Comparison of ENCODE assay signal across 27 cellular contexts in the genomic region with DNA sequence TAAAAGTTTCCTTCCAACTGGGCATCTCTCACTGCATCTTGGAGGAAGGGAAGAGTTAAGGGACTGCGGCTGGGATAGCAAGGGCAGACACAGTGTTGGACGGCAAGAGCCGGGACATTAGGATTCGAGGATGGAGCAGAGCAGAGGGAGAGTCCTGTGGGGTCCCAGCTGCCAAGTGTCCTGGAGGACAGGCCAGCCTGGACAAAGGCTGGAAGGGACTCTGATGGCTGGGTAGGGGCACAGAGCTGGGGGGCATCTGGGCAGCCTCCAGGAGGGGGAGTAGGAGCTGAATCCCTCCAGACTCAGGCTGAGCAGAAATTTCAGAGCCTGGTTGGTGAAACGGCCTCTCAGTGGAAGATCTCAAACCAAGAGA. TPM values are rescaled to one million over a fixed set of nuclear protein-coding genes. Genes with fewer than 3 reads are reported as not detected.
A peak's percentile ranks its signal among the peaks of the same experiment; 100 is the strongest.
DNase-seq lines count a peak whose midpoint lies in the region; ATAC-seq and TF ChIP-seq lines count a peak whose summit lies in the region.
"Had no signal": no experiment of that assay in that cellular context is flagged by ENCODE, and none has a peak within 500 bp of the region (broad histone marks: within the 10 kb centered on the region; RNA-seq: fewer than 3 reads in every experiment).

No MANE protein-coding gene starts in this region.

- WGBS in heart right ventricle, 2 donors: 72 to 84% methylated on average over 5 of the region's 5 CpGs

- no peak for TF ChIP-seq CTCF in heart right ventricle (IDR thresholded peaks at IDR 0.05)

- DNase-seq in Right ventricle myocardium superior (peak; percentile 13), heart right ventricle (no peak), dedifferentiated amniotic fluid mesenchymal stem cell (ENCODE audit: extremely low spot score) (peak; percentile 9), left lobe of liver (ENCODE audit: low spot score) (no peak), posterior vena cava (ENCODE audit: low spot score) (peak; percentile 54)
- DNase-seq in activated CD4-positive, CD25-positive, alpha-beta regulatory T cell (lab: John Stamatoyannopoulos, UW): no peak
- DNase-seq: 8988T; BE2C; C1 segment of cervical spinal cord; CD4-positive, alpha-beta memory T cell; CD4-positive, CD25-positive, alpha-beta regulatory T cell; CD8-positive, alpha-beta memory T cell; COR-L47; DMS 273 treated with DMSO at 0.1 percent for 48 hours; DMS153; DMS79; DND-41; EL; GDM1 had no signal

- no peaks in the 10 kb centered on the region for H3K4me1 ChIP-seq in heart right ventricle
- H3K4me1 ChIP-seq: BE2C, BLaER1 had no signal

- intact Hi-C loops in Right ventricle myocardium superior (cut with DNase I) (no loop called here), heart right ventricle (cut with DNase I) (no loop called here), posterior vena cava (cut with DNase I) (no loop called here)

- peaks cover 0 to 18% (median 6%) of the 10 kb centered on the region in 11 donors for H3K9me3 ChIP-seq in heart right ventricle
- H3K9me3 ChIP-seq: BE2C had no signal

- H3K36me3 ChIP-seq in heart right ventricle: no peaks in the 10 kb centered on the region
- H3K36me3 ChIP-seq: BE2C, BLaER1 had no signal

- H3K27ac ChIP-seq in heart right ventricle: no peak overlapping the region
- H3K27ac ChIP-seq: BLaER1 had no signal

- H3K4me3 ChIP-seq in heart right ventricle: no peak overlapping the region
- H3K4me3 ChIP-seq: BLaER1, GM12878 had no signal

- no peaks in the 10 kb centered on the region for H3K27me3 ChIP-seq in heart right ventricle
- H3K27me3 ChIP-seq: BE2C, BLaER1 had no signal

- ATAC-seq in Right ventricle myocardium superior (ENCODE audit: poor library complexity): no peak
- ATAC-seq in heart right ventricle: no peak
- ATAC-seq in left lobe of liver: peak; percentile 2
- ATAC-seq in HG03439 (IDR thresholded peaks at IDR 0.05; ENCODE audit: unreplicated experiment): no peak
- ATAC-seq: GM12878 had no signal

RNA-seq across cellular contexts. Expression of a gene that starts 19.2 kb away (rescaled TPM):
- total RNA-seq in Right ventricle myocardium superior: 0.22 TPM
- under 1 TPM in 1 of 10 donors, not detected in 9; 0.55 TPM for total RNA-seq in heart right ventricle
- under 1 TPM in 1 of 2 donors, not detected in 1; 0.28 TPM for polyA plus RNA-seq in heart right ventricle
- 4.6 TPM for total RNA-seq in left lobe of liver
- total RNA-seq in posterior vena cava: under 1 TPM in 1 of 2 donors, not detected in 1; 0.83 TPM
- total RNA-seq: A673; CD4-positive, alpha-beta memory T cell; CD4-positive, CD25-positive, alpha-beta regulatory T cell; CD8-positive, alpha-beta memory T cell; Daoy; G401 had no signal
- polyA plus RNA-seq: AG04450; CD14-positive monocyte; CD4-positive, alpha-beta memory T cell; CD4-positive, CD25-positive, alpha-beta regulatory T cell; CD8-positive, alpha-beta memory T cell; GM12878 had no signal

Comparison
In these comparisons a context has a peak if more than half of its experiments do, and no peak if none do; other contexts are left out.
1. DNase-seq: peak in Right ventricle myocardium superior (single experiment), dedifferentiated amniotic fluid mesenchymal stem cell (single experiment) and posterior vena cava (single experiment); none in heart right ventricle (0 of 2), left lobe of liver (single experiment) and activated CD4-positive, CD25-positive, alpha-beta regulatory T cell (0 of 4).